23 cellular contexts compared by ENCODE assay signal in the genomic region with DNA sequence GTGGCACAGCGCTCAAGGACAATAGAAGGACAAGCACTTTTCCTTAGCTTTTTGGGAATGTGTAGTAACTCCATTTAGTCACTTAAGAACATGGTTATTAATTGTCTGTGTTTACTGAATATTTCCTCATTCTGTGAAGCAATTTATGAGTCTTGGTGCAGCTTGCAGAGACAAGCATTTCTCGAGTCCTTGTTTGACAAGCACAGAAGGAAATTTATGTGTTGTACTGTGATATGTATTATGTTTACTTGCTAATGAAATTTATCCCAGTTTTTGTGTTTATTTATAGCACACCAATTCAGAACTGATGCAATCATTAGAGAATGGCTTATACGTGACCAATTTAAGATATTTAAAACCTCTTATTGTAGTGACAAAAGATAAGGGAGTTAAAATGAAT.
"Had no signal": no experiment of that assay in that cellular context is flagged by ENCODE, and none has a peak within 500 bp of the region (broad histone marks: within the 10 kb centered on the region; RNA-seq: fewer than 3 reads in every experiment).

No MANE protein-coding gene starts in this region.

- H3K9me3 Mint-ChIP-seq: stimulated activated naive CD8-positive, alpha-beta T cell treated with anti-CD3 and anti-CD28 coated beads, Interleukin-15, amount 100 ng/mL, for 72 hours had no signal

- H3K4me3 Mint-ChIP-seq: naive thymus-derived CD4-positive, alpha-beta T cell; natural killer cell treated with Interleukin-12 subunit alpha and Interleukin-12 subunit beta and Interleukin-15 and Interleukin-18, amount 100 ng/mL, for 72 hours; stimulated activated memory B cell treated with anti-CD40 and anti-IgM and Interleukin-4, amounts not matched to agents 10 μg/mL and 1 μg/mL and 100 μg/mL, for 72 hours; stimulated activated naive CD8-positive, alpha-beta T cell treated with anti-CD3 and anti-CD28 coated beads, Interleukin-15, amount 100 ng/mL, for 72 hours had no signal

- H3K4me3 ChIP-seq: left ventricle myocardium inferior, lung, mucosa of descending colon, ovary, right lobe of liver, smooth muscle cell, testis, thyroid gland, transverse colon, upper lobe of left lung, vagina had no signal

- DNase-seq: islet precursor cell; left ventricle myocardium inferior; midbrain; mucosa of descending colon; naive thymus-derived CD4-positive, alpha-beta T cell; ovary; right lobe of liver; stimulated activated CD4-positive, alpha-beta T cell treated with anti-CD3 and anti-CD28 coated beads, Interleukin-1b, Interleukin-23, amount 100 ng/mL, for 48 hours; stimulated activated CD4-positive, alpha-beta T cell treated with anti-CD3 and anti-CD28 coated beads, Interleukin-2, amount 100 ng/mL, for 48 hours; stimulated activated CD4-positive, alpha-beta T cell treated with anti-CD3 and anti-CD28 coated beads, Interleukin-4, amount 100 ng/mL, for 4 hours; stimulated activated CD8-positive, alpha-beta memory T cell treated with anti-CD3 and anti-CD28 coated beads, Interleukin-4, amount 100 ng/mL, for 48 hours; stimulated activated naive CD4-positive, alpha-beta T cell treated with Interleukin-2 at 50 U/mL for 16 hours; stimulated activated naive CD8-positive, alpha-beta T cell treated with anti-CD3 and anti-CD28 coated beads, Interleukin-15, amount 100 ng/mL, for 72 hours; testis; thyroid gland; transverse colon; upper lobe of left lung had no signal

- H3K9me3 ChIP-seq: left ventricle myocardium inferior, mucosa of descending colon, ovary, right lobe of liver, testis, thyroid gland, transverse colon, upper lobe of left lung, vagina had no signal

- ATAC-seq: mucosa of descending colon; naive thymus-derived CD4-positive, alpha-beta T cell; natural killer cell treated with Interleukin-12 subunit alpha and Interleukin-12 subunit beta and Interleukin-15 and Interleukin-18, amount 100 ng/mL, for 72 hours; right lobe of liver; stimulated activated memory B cell treated with anti-CD40 and anti-IgM and Interleukin-4, amounts not matched to agents 10 μg/mL and 1 μg/mL and 100 μg/mL, for 72 hours; stimulated activated naive CD8-positive, alpha-beta T cell treated with anti-CD3 and anti-CD28 coated beads, Interleukin-15, amount 100 ng/mL, for 72 hours had no signal

- H3K27me3 Mint-ChIP-seq: natural killer cell treated with Interleukin-12 subunit alpha and Interleukin-12 subunit beta and Interleukin-15 and Interleukin-18, amount 100 ng/mL, for 72 hours; progenitor cell of endocrine pancreas; stimulated activated memory B cell treated with anti-CD40 and anti-IgM and Interleukin-4, amounts not matched to agents 10 μg/mL and 1 μg/mL and 100 μg/mL, for 72 hours; stimulated activated naive CD8-positive, alpha-beta T cell treated with anti-CD3 and anti-CD28 coated beads, Interleukin-15, amount 100 ng/mL, for 72 hours had no signal

- H3K36me3 ChIP-seq: left ventricle myocardium inferior, ovary, right lobe of liver, thyroid gland, transverse colon, upper lobe of left lung, vagina had no signal

- H3K27ac Mint-ChIP-seq: naive thymus-derived CD4-positive, alpha-beta T cell; natural killer cell treated with Interleukin-12 subunit alpha and Interleukin-12 subunit beta and Interleukin-15 and Interleukin-18, amount 100 ng/mL, for 72 hours; progenitor cell of endocrine pancreas; stimulated activated memory B cell treated with anti-CD40 and anti-IgM and Interleukin-4, amounts not matched to agents 10 μg/mL and 1 μg/mL and 100 μg/mL, for 72 hours; stimulated activated naive CD8-positive, alpha-beta T cell treated with anti-CD3 and anti-CD28 coated beads, Interleukin-15, amount 100 ng/mL, for 72 hours had no signal

- H3K4me1 Mint-ChIP-seq: naive thymus-derived CD4-positive, alpha-beta T cell; stimulated activated memory B cell treated with anti-CD40 and anti-IgM and Interleukin-4, amounts not matched to agents 10 μg/mL and 1 μg/mL and 100 μg/mL, for 72 hours; stimulated activated naive CD8-positive, alpha-beta T cell treated with anti-CD3 and anti-CD28 coated beads, Interleukin-15, amount 100 ng/mL, for 72 hours had no signal

- H3K27ac ChIP-seq: left ventricle myocardium inferior, ovary, right lobe of liver, testis, thyroid gland, transverse colon, upper lobe of left lung, vagina had no signal

- H3K27me3 ChIP-seq: ovary, right lobe of liver, testis, thyroid gland, transverse colon, upper lobe of left lung, vagina had no signal

- H3K4me1 ChIP-seq: left ventricle myocardium inferior, right lobe of liver, testis, thyroid gland, upper lobe of left lung had no signal

- H3K36me3 Mint-ChIP-seq: naive thymus-derived CD4-positive, alpha-beta T cell; natural killer cell treated with Interleukin-12 subunit alpha and Interleukin-12 subunit beta and Interleukin-15 and Interleukin-18, amount 100 ng/mL, for 72 hours; stimulated activated memory B cell treated with anti-CD40 and anti-IgM and Interleukin-4, amounts not matched to agents 10 μg/mL and 1 μg/mL and 100 μg/mL, for 72 hours had no signal
